In the genomic region with DNA sequence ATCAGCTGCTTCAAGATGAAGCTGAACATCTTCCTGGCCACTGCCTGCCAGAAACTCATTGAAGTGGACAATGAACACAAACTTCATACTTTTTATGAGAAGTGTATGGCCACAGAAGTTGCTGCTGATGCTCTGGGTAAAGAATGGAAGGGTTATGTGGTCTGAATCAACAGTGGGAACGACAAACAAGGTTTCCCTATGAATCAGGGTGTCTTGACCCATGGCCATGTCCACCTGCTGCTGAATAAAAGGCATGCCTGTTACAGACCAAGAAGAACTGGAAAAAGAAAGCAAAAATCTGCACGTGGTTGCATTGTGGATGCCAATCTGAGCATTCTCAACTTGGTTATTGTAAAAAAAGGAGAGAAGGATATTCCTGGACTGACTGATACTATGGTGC, we compare ENCODE assay signal across 17 cellular contexts. TPM values are rescaled to one million over a fixed set of nuclear protein-coding genes. Genes with fewer than 3 reads are reported as not detected.
A peak's percentile ranks its signal among the peaks of the same experiment; 100 is the strongest.
DNase-seq lines count a peak whose midpoint lies in the region; ATAC-seq and TF ChIP-seq lines count a peak whose summit lies in the region.
"Had no signal": no experiment of that assay in that cellular context is flagged by ENCODE, and none has a peak within 500 bp of the region (broad histone marks: within the 10 kb centered on the region; RNA-seq: fewer than 3 reads in every experiment).

No MANE protein-coding gene starts in this region.

- no peak overlapping the region for H3K4me3 ChIP-seq in Peyer's patch
- H3K4me3 ChIP-seq: coronary artery, pancreas, smooth muscle cell had no signal

- H3K27me3 ChIP-seq in Peyer's patch, result no peaks in the 10 kb centered on the region
- H3K27me3 ChIP-seq: pancreas had no signal

- intact Hi-C loops in activated naive CD4-positive, alpha-beta T cell treated with anti-CD3 and anti-CD28 coated beads for 36 hours (cut with micrococcal nuclease), result no loop called here

- CTCF ChIA-PET in activated naive CD4-positive, alpha-beta T cell treated with anti-CD3 and anti-CD28 coated beads for 36 hours (lab: Charles Lee), result interaction anchor here (0.6 to 10.3 kb wide), 23 partner anchors 9 to 372 kb away, joined by 3 to 180 read pairs (median 7); a partner anchor contains a TSS

- no peaks in the 10 kb centered on the region for H3K9me3 ChIP-seq in Peyer's patch
- H3K9me3 ChIP-seq: pancreas had no signal

- H3K9me3 Mint-ChIP-seq in activated naive CD4-positive, alpha-beta T cell treated with anti-CD3 and anti-CD28 coated beads for 36 hours, result peaks cover 4% of the 10 kb centered on the region

- no peaks in the 10 kb centered on the region for H3K27me3 Mint-ChIP-seq in activated naive CD4-positive, alpha-beta T cell treated with anti-CD3 and anti-CD28 coated beads for 36 hours (ENCODE audit: low read depth)

- ATAC-seq in HG02759 (IDR thresholded peaks at IDR 0.05; ENCODE audit: unreplicated experiment) (peak; percentile 47), GM19397 (IDR thresholded peaks at IDR 0.05; ENCODE audit: unreplicated experiment) (no peak)
- ATAC-seq: pancreas, SK-N-SH treated with all-trans-retinoic acid at 6 μM for 48 hours had no signal

- peak overlapping the region; percentile 39 for H3K4me3 Mint-ChIP-seq in activated naive CD4-positive, alpha-beta T cell treated with anti-CD3 and anti-CD28 coated beads for 36 hours

- no peaks in the 10 kb centered on the region for H3K4me1 ChIP-seq in Peyer's patch
- H3K4me1 ChIP-seq: pancreas had no signal

- no peaks in the 10 kb centered on the region for H3K36me3 Mint-ChIP-seq in activated naive CD4-positive, alpha-beta T cell treated with anti-CD3 and anti-CD28 coated beads for 36 hours (ENCODE audit: low read depth)

- in situ Hi-C loops in SK-MEL-5 (cut with HindIII; ENCODE audit: low pct_unique_long_range_greater_than_20kb, low sequenced_read_pairs), result no loop called here

- H3K4me1 Mint-ChIP-seq in activated naive CD4-positive, alpha-beta T cell treated with anti-CD3 and anti-CD28 coated beads for 36 hours (ENCODE audit: low read depth), result peaks cover 20% of the 10 kb centered on the region

- no peak for TF ChIP-seq POLR2A in Peyer's patch (IDR thresholded peaks at IDR 0.05)

- peak overlapping the region; percentile 52 for H3K27ac Mint-ChIP-seq in activated naive CD4-positive, alpha-beta T cell treated with anti-CD3 and anti-CD28 coated beads for 36 hours

- no peaks in the 10 kb centered on the region for H3K36me3 ChIP-seq in Peyer's patch
- H3K36me3 ChIP-seq: pancreas, WERI-Rb-1 had no signal

- H3K27ac ChIP-seq in Peyer's patch, result peak overlapping the region in 1 of 4 donors; percentile 35
- H3K27ac ChIP-seq: coronary artery, pancreas, WERI-Rb-1 had no signal

- TF ChIP-seq CTCF in Peyer's patch (IDR thresholded peaks at IDR 0.05), result no peak

- DNase-seq in activated naive CD4-positive, alpha-beta T cell treated with anti-CD3 and anti-CD28 coated beads for 36 hours, result no peak
- DNase-seq in activated naive CD4-positive, alpha-beta T cell (lab: John Stamatoyannopoulos, UW), result no peak
- DNase-seq in SK-MEL-5 (ENCODE audit: low read depth, low spot score) (peak; percentile 23), renal cortical epithelial cell (ENCODE audit: low read depth) (peak; percentile 72), Peyer's patch (no peak), activated gamma-delta T cell (lab: John Stamatoyannopoulos, UW) (no peak)
- DNase-seq: aorta, erythroblast, midbrain, NCI-H2107, pancreas, WERI-Rb-1 had no signal

RNA-seq across cellular contexts. Expression of a gene that starts 22.2 kb away (rescaled TPM):
- total RNA-seq in activated naive CD4-positive, alpha-beta T cell treated with anti-CD3 and anti-CD28 coated beads for 36 hours, result 100 to 1,000 TPM; 100 to 105 TPM
- total RNA-seq in SK-MEL-5 (2014; rRNA removed; shearing (Covaris generic)), result 0.08 and 0.13 TPM in 2 replicates
- polyA plus RNA-seq in SK-MEL-5 (2015; cell fraction: cytosol; rRNA removed), result 0.51 and 2.2 TPM in 2 replicates
- 1.1 TPM in 2 replicates for polyA plus RNA-seq in SK-MEL-5 (2015; cell fraction: nucleus; rRNA removed)
- total RNA-seq in renal cortical epithelial cell (69.9 and 130 TPM in 2 replicates), Peyer's patch (100 to 1,000 TPM in 2 of 4 donors, 10 to 100 TPM in 2; 33.8 to 160 (median 92.3) TPM)

RNA-seq across cellular contexts. Expression of a gene that starts 52.0 kb away (rescaled TPM):
- total RNA-seq in activated naive CD4-positive, alpha-beta T cell treated with anti-CD3 and anti-CD28 coated beads for 36 hours, result 10 to 100 TPM; 26.6 to 26.9 TPM
- total RNA-seq in SK-MEL-5 (2014; rRNA removed; shearing (Covaris generic)), result 32.3 and 32.6 TPM in 2 replicates
- polyA plus RNA-seq in SK-MEL-5 (2015; cell fraction: cytosol; rRNA removed), result 25.8 and 30.5 TPM in 2 replicates
- 83.2 and 107 TPM in 2 replicates for polyA plus RNA-seq in SK-MEL-5 (2015; cell fraction: nucleus; rRNA removed)
- 125 and 146 TPM in 2 replicates for total RNA-seq in renal cortical epithelial cell
- total RNA-seq in Peyer's patch, result 10 to 100 TPM; 30.5 to 88.8 (median 60.8) TPM

Comparison
In these comparisons a context has a peak if more than half of its experiments do, and no peak if none do; other contexts are left out.
1. DNase-seq: peak in SK-MEL-5 (single experiment) and renal cortical epithelial cell (single experiment); none in activated naive CD4-positive, alpha-beta T cell treated with anti-CD3 and anti-CD28 coated beads for 36 hours (single experiment), activated naive CD4-positive, alpha-beta T cell (0 of 4), Peyer's patch (0 of 3) and activated gamma-delta T cell (single experiment).
2. RNA of a gene that starts 22.2 kb away (total RNA-seq): 33.8 to 160 TPM in Peyer's patch, 100 to 105 TPM in activated naive CD4-positive, alpha-beta T cell treated with anti-CD3 and anti-CD28 coated beads for 36 hours and 69.9 to 130 TPM in renal cortical epithelial cell; 0.08 to 0.13 TPM in SK-MEL-5; every median in the first group is over 10 times any median in the second.